Comparison of ENCODE assay signal across 12 cellular contexts in genomic region chr1:27356628-27357280, GRCh38. TPM values are rescaled to one million over a fixed set of nuclear protein-coding genes. Genes with fewer than 3 reads are reported as not detected.
DNase-seq lines count a peak whose midpoint lies in the region; ATAC-seq and TF ChIP-seq lines count a peak whose summit lies in the region.
"Had no signal": no experiment of that assay in that cellular context is flagged by ENCODE, and none has a peak within 500 bp of the region (broad histone marks: within the 10 kb centered on the region; RNA-seq: fewer than 3 reads in every experiment).

No MANE protein-coding gene starts in this region.

- peak overlapping the region; percentile 79 for H3K4me3 Mint-ChIP-seq in activated naive CD4-positive, alpha-beta T cell treated with anti-CD3 and anti-CD28 coated beads, Interleukin-2, amount 50 U/mL, for 24 hours
- H3K4me3 Mint-ChIP-seq in naive thymus-derived CD4-positive, alpha-beta T cell = peak overlapping the region; percentile 74 to 88 (median 80)

- H3K4me1 ChIP-seq in BLaER1 = peaks cover 49% of the 10 kb centered on the region
- no peaks in the 10 kb centered on the region for H3K4me1 ChIP-seq in Loucy (ENCODE audit: insufficient read depth, low read length, poor library complexity, severe bottlenecking)
- H3K4me1 ChIP-seq in naive thymus-derived CD4-positive, alpha-beta T cell (ENCODE audit: control insufficient read depth in 2 of 2, insufficient read depth in 2 of 2, low read length in 2 of 2) = peaks cover 37 to 41% of the 10 kb centered on the region in 2 donors

- H3K36me3 Mint-ChIP-seq in activated naive CD4-positive, alpha-beta T cell treated with anti-CD3 and anti-CD28 coated beads, Interleukin-2, amount 50 U/mL, for 24 hours = no peaks in the 10 kb centered on the region
- H3K36me3 Mint-ChIP-seq in naive thymus-derived CD4-positive, alpha-beta T cell = peaks cover 0 to 8% (median 0%) of the 10 kb centered on the region in 5 donors

- TF ChIP-seq CTCF in Loucy (conservative IDR thresholded peaks at IDR 0.05; ENCODE audit: low read length) = no peak

- H3K27ac Mint-ChIP-seq in activated naive CD4-positive, alpha-beta T cell treated with anti-CD3 and anti-CD28 coated beads, Interleukin-2, amount 50 U/mL, for 24 hours = no peak overlapping the region
- peak overlapping the region; percentile 62 to 90 (median 88) for H3K27ac Mint-ChIP-seq in naive thymus-derived CD4-positive, alpha-beta T cell

- peak; percentile 14 for ATAC-seq in naive thymus-derived CD4-positive, alpha-beta T cell
- no peak for ATAC-seq in GM21717 (IDR thresholded peaks at IDR 0.05; ENCODE audit: unreplicated experiment)

- CTCF ChIA-PET in naive thymus-derived CD4-positive, alpha-beta T cell (lab: Charles Lee) = interaction anchor here (0.8 to 5.0 kb wide), 26 partner anchors 8 to 306 kb away, joined by 3 to 44 read pairs (median 7); partner anchors contain the start of genes GPR3, MAP3K6 and SYTL1

- H3K27ac ChIP-seq in BLaER1 = peak overlapping the region; percentile 42; the same call in 1 of the 2 replicates
- H3K27ac ChIP-seq in naive thymus-derived CD4-positive, alpha-beta T cell (ENCODE audit: low read depth, low read length) = peak overlapping the region; percentile 70
- H3K27ac ChIP-seq: C4-2B had no signal

- no peaks in the 10 kb centered on the region for H3K9me2 ChIP-seq in Loucy (replicated peaks; ENCODE audit: low read depth, low read length)

- intact Hi-C loops in naive thymus-derived CD4-positive, alpha-beta T cell (cut with micrococcal nuclease) = loop anchor here (1.0 kb wide), 7 partner anchors 9 to 55 kb away; partner anchors contain the start of genes SYTL1 (in 1 of the 2) and TMEM222 (in 1 of the 2)

- H4K20me1 ChIP-seq in BLaER1 = no peaks in the 10 kb centered on the region
- no peaks in the 10 kb centered on the region for H4K20me1 ChIP-seq in Loucy (ENCODE audit: insufficient read depth, low read length, poor library complexity, severe bottlenecking)

- no peaks in the 10 kb centered on the region for H3K9me3 ChIP-seq in BLaER1
- no peaks in the 10 kb centered on the region for H3K9me3 ChIP-seq in Loucy (ENCODE audit: insufficient read depth, low read depth, low read length)
- H3K9me3 ChIP-seq in naive thymus-derived CD4-positive, alpha-beta T cell (ENCODE audit: control insufficient read depth in 2 of 3, low read length in 3 of 3) = no peaks in the 10 kb centered on the region

- H3K9me3 Mint-ChIP-seq in activated naive CD4-positive, alpha-beta T cell treated with anti-CD3 and anti-CD28 coated beads, Interleukin-2, amount 50 U/mL, for 24 hours = no peaks in the 10 kb centered on the region
- H3K9me3 Mint-ChIP-seq in naive thymus-derived CD4-positive, alpha-beta T cell = peaks cover 0 to 3% (median 0%) of the 10 kb centered on the region in 11 donors

- H2AFZ ChIP-seq in Loucy (ENCODE audit: low read length) = peak overlapping the region; percentile 77; the same call in 1 of the 2 replicates

- H3K79me2 ChIP-seq in Loucy (ENCODE audit: insufficient read depth, low read length) = no peaks in the 10 kb centered on the region

- peak overlapping the region; percentile 50; the same call in 1 of the 2 replicates for H3K9ac ChIP-seq in BLaER1
- peak overlapping the region; percentile 64 for H3K9ac ChIP-seq in Loucy (ENCODE audit: low read depth, low read length, poor library complexity, severe bottlenecking)

- H3K27me3 ChIP-seq in BLaER1 (peaks cover 10% of the 10 kb centered on the region; the same call in 1 of the 2 replicates), Loucy (ENCODE audit: insufficient read depth, low read length, poor library complexity, severe bottlenecking) (no peaks in the 10 kb centered on the region)
- no peaks in the 10 kb centered on the region for H3K27me3 ChIP-seq in naive thymus-derived CD4-positive, alpha-beta T cell (ENCODE audit: control insufficient read depth in 2 of 2, insufficient read depth in 2 of 2, low read length in 2 of 2)
- H3K27me3 ChIP-seq: dorsolateral prefrontal cortex had no signal

- no peaks in the 10 kb centered on the region for H3K27me3 Mint-ChIP-seq in activated naive CD4-positive, alpha-beta T cell treated with anti-CD3 and anti-CD28 coated beads, Interleukin-2, amount 50 U/mL, for 24 hours
- H3K27me3 Mint-ChIP-seq in naive thymus-derived CD4-positive, alpha-beta T cell = no peaks in the 10 kb centered on the region

- H3K4me1 Mint-ChIP-seq in activated naive CD4-positive, alpha-beta T cell treated with anti-CD3 and anti-CD28 coated beads, Interleukin-2, amount 50 U/mL, for 24 hours = peaks cover 40% of the 10 kb centered on the region
- H3K4me1 Mint-ChIP-seq in naive thymus-derived CD4-positive, alpha-beta T cell = peaks cover 23 to 56% (median 45%) of the 10 kb centered on the region in 7 donors

- H3K36me3 ChIP-seq in BLaER1 (peaks cover 20% of the 10 kb centered on the region), Loucy (ENCODE audit: insufficient read depth, low read length) (no peaks in the 10 kb centered on the region)
- H3K36me3 ChIP-seq in naive thymus-derived CD4-positive, alpha-beta T cell (ENCODE audit: control insufficient read depth in 2 of 3, insufficient read depth in 3 of 3, low read length in 3 of 3) = peaks cover 0 to 4% (median 0%) of the 10 kb centered on the region in 3 experiments

- peak in 2 of 9 donors; percentile 38 to 47 for DNase-seq in naive thymus-derived CD4-positive, alpha-beta T cell
- DNase-seq in NCI-H1105 (lab: John Stamatoyannopoulos, UW) = no peak
- no peak for DNase-seq in NCI-H2029 (lab: John Stamatoyannopoulos, UW)
- no peak for DNase-seq in DMS53 (lab: John Stamatoyannopoulos, UW)
- DNase-seq: NCI-H2029 treated with DMSO at 0.1 percent for 48 hours had no signal

- H3K4me3 ChIP-seq in BLaER1 (peak overlapping the region; percentile 57), Loucy (ENCODE audit: low read length, poor library complexity, severe bottlenecking) (peak overlapping the region; percentile 65)
- H3K4me3 ChIP-seq in naive thymus-derived CD4-positive, alpha-beta T cell (ENCODE audit: low read length) = peak overlapping the region; percentile 76

- H3F3A ChIP-seq in Loucy (ENCODE audit: low read depth) = no peaks in the 10 kb centered on the region

- H3K4me2 ChIP-seq in BLaER1 (peak overlapping the region; percentile 94), Loucy (ENCODE audit: low read depth, low read length, poor library complexity, severe bottlenecking) (peak overlapping the region; percentile 67)

- POLR2A ChIA-PET in naive thymus-derived CD4-positive, alpha-beta T cell (lab: Charles Lee) = interaction anchor here (0.9 to 9.2 kb wide), 9 partner anchors 9 to 305 kb away, joined by 3 to 111 read pairs (median 7); partner anchors contain the start of genes MAP3K6 and SYTL1

RNA-seq across cellular contexts. Expression of gene MAP3K6, which starts 10.0 kb away (rescaled TPM):
- total RNA-seq in naive thymus-derived CD4-positive, alpha-beta T cell = 10 to 100 TPM; 13.0 to 17.0 (median 15.2) TPM
- polyA plus RNA-seq in naive thymus-derived CD4-positive, alpha-beta T cell = 1 to 10 TPM; 5.9 to 6.6 TPM

RNA-seq across cellular contexts. Expression of gene SYTL1, which starts 14.9 kb away (rescaled TPM):
- total RNA-seq in naive thymus-derived CD4-positive, alpha-beta T cell = 100 to 1,000 TPM; 107 to 172 (median 136) TPM
- 100 to 1,000 TPM in 1 of 2 donors, 10 to 100 TPM in 1; 93.0 to 105 TPM for polyA plus RNA-seq in naive thymus-derived CD4-positive, alpha-beta T cell

RNA-seq across cellular contexts. Expression of gene FCN3, which starts 17.9 kb away (rescaled TPM):
- not detected for total RNA-seq in naive thymus-derived CD4-positive, alpha-beta T cell
- not detected for polyA plus RNA-seq in naive thymus-derived CD4-positive, alpha-beta T cell

RNA-seq across cellular contexts. Expression of gene CD164L2, which starts 26.4 kb away (rescaled TPM):
- total RNA-seq in naive thymus-derived CD4-positive, alpha-beta T cell = under 1 TPM in 1 of 5 experiments, not detected in 4; 0.24 TPM
- not detected for polyA plus RNA-seq in naive thymus-derived CD4-positive, alpha-beta T cell
- total RNA-seq: left lobe of liver had no signal

RNA-seq across cellular contexts. Expression of gene TMEM222, which starts 34.8 kb away (rescaled TPM):
- 10 to 100 TPM; 23.7 to 44.0 (median 41.9) TPM for total RNA-seq in naive thymus-derived CD4-positive, alpha-beta T cell
- polyA plus RNA-seq in naive thymus-derived CD4-positive, alpha-beta T cell = 10 to 100 TPM; 58.5 to 66.1 TPM
